Comparison of ENCODE assay signal across 1 cellular context in the genomic region with DNA sequence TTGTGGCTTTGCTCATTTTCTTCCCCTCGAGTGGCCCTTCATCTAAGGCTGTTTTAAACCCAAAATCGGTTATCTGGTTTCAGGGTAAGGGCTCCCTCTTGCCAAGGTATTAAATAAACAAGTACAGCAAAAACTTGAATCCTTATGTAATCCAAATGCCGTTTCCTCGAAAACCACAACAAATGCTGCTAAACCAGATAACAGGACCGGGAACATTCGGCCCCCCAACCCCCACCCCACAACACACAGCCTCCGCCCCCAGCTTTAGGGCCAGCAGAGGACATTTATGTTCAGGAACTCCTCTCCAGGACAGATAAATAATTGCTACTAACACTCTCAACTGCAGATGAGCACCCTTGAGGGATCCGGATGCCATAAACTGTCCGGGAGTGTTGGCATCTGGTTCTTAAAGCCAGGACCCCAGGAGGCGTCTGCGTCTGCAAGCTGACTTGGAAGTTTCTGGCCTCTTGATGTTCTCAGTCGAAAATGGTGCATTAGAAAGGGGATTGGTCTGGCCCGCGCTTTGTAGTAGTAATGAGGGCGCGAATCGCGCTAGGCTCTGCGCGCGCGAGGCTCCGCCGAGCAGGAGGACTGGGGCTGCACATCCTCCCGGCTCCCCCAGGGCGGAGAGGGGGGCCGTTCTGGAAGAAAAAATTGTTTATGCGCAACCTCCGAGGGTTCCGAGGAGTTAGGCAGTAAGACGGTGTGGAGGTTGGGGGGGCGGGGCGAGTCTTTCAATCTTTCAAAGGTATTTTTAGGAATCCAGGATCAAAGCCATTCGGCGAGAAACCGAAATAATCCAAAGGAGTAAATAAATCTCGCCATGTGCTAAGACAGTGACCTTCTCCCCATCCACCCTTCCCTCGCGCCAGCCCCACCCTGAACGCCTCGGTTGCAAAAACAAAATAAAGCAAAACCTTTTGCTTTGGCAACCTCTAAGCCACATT.
TF ChIP-seq lines count a peak whose summit lies in the region.

No MANE protein-coding gene starts in this region.

TF ChIP-seq in H1, 55 proteins besides CTCF, POLR2A, EP300 and RAD21:
- TF ChIP-seq GTF2F1 (IDR thresholded peaks at IDR 0.05; ENCODE audit: borderline replicate concordance, low read depth, low read length) (peak; percentile 34; the same call in 1 of the 2 replicates), CREB1 (IDR thresholded peaks at IDR 0.05) (0 out of 2 replicates have a peak, but pooled peaks have one; percentile 9), ASH2L (IDR thresholded peaks at IDR 0.05; ENCODE audit: low read length) (no peak), CHD2 (IDR thresholded peaks at IDR 0.05; ENCODE audit: low read length) (no peak), EGR1 (IDR thresholded peaks at IDR 0.05; ENCODE audit: borderline replicate concordance, low read depth, low read length) (no peak), TBP (IDR thresholded peaks at IDR 0.05; ENCODE audit: low read depth, low read length) (no peak; the same call in 1 of the 2 replicates), HDAC2 (IDR thresholded peaks at IDR 0.05; ENCODE audit: borderline replicate concordance in 1 of 2, low read depth in 2 of 2, low read length in 2 of 2) (0 out of 4 replicates have a peak, but pooled peaks of 1 of the 2 experiments have one; percentile 6), TAF1 (IDR thresholded peaks at IDR 0.05; ENCODE audit: low read depth, low read length) (peak; percentile 65; the same call in 1 of the 2 replicates), SIN3A (conservative IDR thresholded peaks at IDR 0.05 in 1 of 2, IDR thresholded peaks at IDR 0.05 in 1 of 2; ENCODE audit: low read depth in 1 of 2, low read length in 2 of 2) (peak; percentile 25 to 42; a peak in 2 of 4 replicates), KDM4A (IDR thresholded peaks at IDR 0.05; ENCODE audit: low read depth, low read length, severe bottlenecking) (peak; percentile 50), POLR2AphosphoS5 (IDR thresholded peaks at IDR 0.05; ENCODE audit: low read depth, low read length) (no peak), RBBP5 (IDR thresholded peaks at IDR 0.05; ENCODE audit: borderline replicate concordance, low read depth, low read length) (peak; percentile 72; the same call in 1 of the 2 replicates)
- TF ChIP-seq, protein P1, sequence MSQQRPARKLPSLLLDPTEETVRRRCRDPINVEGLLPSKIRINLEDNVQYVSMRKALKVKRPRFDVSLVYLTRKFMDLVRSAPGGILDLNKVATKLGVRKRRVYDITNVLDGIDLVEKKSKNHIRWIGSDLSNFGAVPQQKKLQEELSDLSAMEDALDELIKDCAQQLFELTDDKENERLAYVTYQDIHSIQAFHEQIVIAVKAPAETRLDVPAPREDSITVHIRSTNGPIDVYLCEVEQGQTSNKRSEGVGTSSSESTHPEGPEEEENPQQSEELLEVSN (IDR thresholded peaks at IDR 0.05), result peak; percentile 88
- TF ChIP-seq, protein P2, sequence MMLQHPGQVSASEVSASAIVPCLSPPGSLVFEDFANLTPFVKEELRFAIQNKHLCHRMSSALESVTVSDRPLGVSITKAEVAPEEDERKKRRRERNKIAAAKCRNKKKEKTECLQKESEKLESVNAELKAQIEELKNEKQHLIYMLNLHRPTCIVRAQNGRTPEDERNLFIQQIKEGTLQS (IDR thresholded peaks at IDR 0.05; ENCODE audit: insufficient read depth, low read depth, low read length), result no peak
- TF ChIP-seq, protein P3, sequence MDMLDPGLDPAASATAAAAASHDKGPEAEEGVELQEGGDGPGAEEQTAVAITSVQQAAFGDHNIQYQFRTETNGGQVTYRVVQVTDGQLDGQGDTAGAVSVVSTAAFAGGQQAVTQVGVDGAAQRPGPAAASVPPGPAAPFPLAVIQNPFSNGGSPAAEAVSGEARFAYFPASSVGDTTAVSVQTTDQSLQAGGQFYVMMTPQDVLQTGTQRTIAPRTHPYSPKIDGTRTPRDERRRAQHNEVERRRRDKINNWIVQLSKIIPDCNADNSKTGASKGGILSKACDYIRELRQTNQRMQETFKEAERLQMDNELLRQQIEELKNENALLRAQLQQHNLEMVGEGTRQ (IDR thresholded peaks at IDR 0.05; ENCODE audit: low read length), result no peak
